In genomic region chr18:69992776-69993175, GRCh38 we compare ENCODE assay signal across 23 cellular contexts. TPM values are rescaled to one million over a fixed set of nuclear protein-coding genes. Genes with fewer than 3 reads are reported as not detected.
DNase-seq lines count a peak whose midpoint lies in the region; ATAC-seq and TF ChIP-seq lines count a peak whose summit lies in the region.
"Had no signal": no experiment of that assay in that cellular context is flagged by ENCODE, and none has a peak within 500 bp of the region (broad histone marks: within the 10 kb centered on the region; RNA-seq: fewer than 3 reads in every experiment).

No MANE protein-coding gene starts in this region.

- H3K9me3 Mint-ChIP-seq in GM23338: peaks cover 3% of the 10 kb centered on the region; the same call in 1 of the 3 replicates
- peaks cover 27% of the 10 kb centered on the region for H3K9me3 Mint-ChIP-seq in activated T-helper 1 cell treated with anti-CD3 and anti-CD28 coated beads, Interleukin-12 subunit alpha, Interleukin-12 subunit beta, Interleukin-2, Interleukin-4 antibody, amounts not matched to agents 30 ng/mL and 10 ng/mL and 1 ng/mL, durations not matched to agents 14 hours and 24 hours and 36 hours

- H3K4me2 ChIP-seq in mammary epithelial cell (ENCODE audit: insufficient read depth, low read depth, low read length): no peak overlapping the region
- H3K4me2 ChIP-seq in GM23338: no peak overlapping the region

- no TSS peak for BruUV-seq in mammary epithelial cell (replicated peaks; lab: Mats Ljungman, UMichigan)

- DNase-seq in EH (ENCODE audit: low read depth) (peak; percentile 53), M059J (ENCODE audit: low read depth) (peak; percentile 89), mammary epithelial cell (peak; percentile 74), glomerular visceral epithelial cell (ENCODE audit: extremely low spot score) (peak; percentile 50), T-helper 2 cell (no peak), middle frontal gyrus (ENCODE audit: extremely low spot score, low spot score) (no peak), GM23338 (ENCODE audit: low spot score) (no peak)
- DNase-seq in activated T-helper 1 cell treated with anti-CD3 and anti-CD28 coated beads, Interleukin-12 subunit alpha, Interleukin-12 subunit beta, Interleukin-2, Interleukin-4 antibody, amounts not matched to agents 30 ng/mL and 10 ng/mL and 1 ng/mL, durations not matched to agents 14 hours and 24 hours and 36 hours (ENCODE audit: low spot score): no peak
- DNase-seq: activated naive CD8-positive, alpha-beta T cell treated with anti-CD3 and anti-CD28 coated beads for 36 hours; activated T-cell treated with anti-CD3 and anti-CD28 coated beads, Interleukin-2, amount 50 U/mL, for 48 hours; body of pancreas; CD4-positive, alpha-beta memory T cell; dermis blood vessel endothelial cell; GOT3; heart left ventricle; NCI-H1417; NCI-H2107; NCI-H748 treated with DMSO at 0.1 percent for 48 hours; right lobe of liver; stimulated activated naive B cell treated with anti-CD40 and anti-IgM and Interleukin-4, amounts not matched to agents 10 μg/mL and 1 μg/mL and 100 μg/mL, for 72 hours; T-helper 9 cell had no signal

- no peak overlapping the region for H3K27ac Mint-ChIP-seq in GM23338
- no peak overlapping the region for H3K27ac Mint-ChIP-seq in activated T-helper 1 cell treated with anti-CD3 and anti-CD28 coated beads, Interleukin-12 subunit alpha, Interleukin-12 subunit beta, Interleukin-2, Interleukin-4 antibody, amounts not matched to agents 30 ng/mL and 10 ng/mL and 1 ng/mL, durations not matched to agents 14 hours and 24 hours and 36 hours
- H3K27ac Mint-ChIP-seq: activated naive CD8-positive, alpha-beta T cell treated with anti-CD3 and anti-CD28 coated beads for 36 hours; CD4-positive, alpha-beta memory T cell; stimulated activated naive B cell treated with anti-CD40 and anti-IgM and Interleukin-4, amounts not matched to agents 10 μg/mL and 1 μg/mL and 100 μg/mL, for 72 hours had no signal

- H3K4me1 ChIP-seq in mammary epithelial cell (ENCODE audit: insufficient read depth, low read length) (peaks cover 5% of the 10 kb centered on the region), GM23338 (ENCODE audit: insufficient read depth) (peaks cover 19% of the 10 kb centered on the region)
- H3K4me1 ChIP-seq: body of pancreas had no signal

- H3K27ac ChIP-seq in mammary epithelial cell (ENCODE audit: insufficient read depth, low read depth, low read length) (no peak overlapping the region), GM23338 (ENCODE audit: low read depth) (no peak overlapping the region)
- H3K27ac ChIP-seq: body of pancreas, heart left ventricle, right lobe of liver had no signal

- H3K27me3 ChIP-seq in mammary epithelial cell (ENCODE audit: insufficient read depth, low read length) (no peaks in the 10 kb centered on the region), GM23338 (ENCODE audit: insufficient read depth) (no peaks in the 10 kb centered on the region)
- H3K27me3 ChIP-seq: body of pancreas, heart left ventricle, right lobe of liver had no signal

- H3K36me3 Mint-ChIP-seq in GM23338 (ENCODE audit: low read depth): peaks cover 3% of the 10 kb centered on the region; the same call in 2 of the 3 replicates
- peaks cover 52% of the 10 kb centered on the region for H3K36me3 Mint-ChIP-seq in activated T-helper 1 cell treated with anti-CD3 and anti-CD28 coated beads, Interleukin-12 subunit alpha, Interleukin-12 subunit beta, Interleukin-2, Interleukin-4 antibody, amounts not matched to agents 30 ng/mL and 10 ng/mL and 1 ng/mL, durations not matched to agents 14 hours and 24 hours and 36 hours (ENCODE audit: low read depth)

- in situ Hi-C loops in mammary epithelial cell (cut with MboI; ENCODE audit: low sequenced_read_pairs in 2 of 2): no loop called here

- H3F3A ChIP-seq in GM23338 (replicated peaks; ENCODE audit: low read depth): no peaks in the 10 kb centered on the region

- H3K36me3 ChIP-seq in mammary epithelial cell (ENCODE audit: insufficient read depth, low read length) (peaks cover 17% of the 10 kb centered on the region), GM23338 (ENCODE audit: insufficient read depth) (no peaks in the 10 kb centered on the region)
- H3K36me3 ChIP-seq: right lobe of liver had no signal

- H3K9me2 ChIP-seq in GM23338 (ENCODE audit: insufficient read depth): peaks cover 7% of the 10 kb centered on the region; the same call in 1 of the 2 replicates

- intact Hi-C loops in mammary epithelial cell (cut with micrococcal nuclease): no loop called here
- intact Hi-C loops in activated T-helper 1 cell treated with anti-CD3 and anti-CD28 coated beads, Interleukin-12 subunit alpha, Interleukin-12 subunit beta, Interleukin-2, Interleukin-4 antibody, amounts not matched to agents 30 ng/mL and 10 ng/mL and 1 ng/mL, durations not matched to agents 14 hours and 24 hours and 36 hours (cut with micrococcal nuclease): no loop called here

- H2AFZ ChIP-seq in mammary epithelial cell (ENCODE audit: low read depth, low read length) (no peak overlapping the region), GM23338 (no peak overlapping the region)

- H3K9me3 ChIP-seq in mammary epithelial cell (replicated peaks; ENCODE audit: insufficient read depth, low read length): no peaks in the 10 kb centered on the region
- H3K9me3 ChIP-seq: body of pancreas, right lobe of liver had no signal

- no peak for ATAC-seq in GM23338
- ATAC-seq: body of pancreas; heart left ventricle; right lobe of liver; SK-N-SH treated with all-trans-retinoic acid at 6 μM for 48 hours; stimulated activated naive B cell treated with anti-CD40 and anti-IgM and Interleukin-4, amounts not matched to agents 10 μg/mL and 1 μg/mL and 100 μg/mL, for 72 hours had no signal

- peaks cover 24% of the 10 kb centered on the region for H3K4me1 Mint-ChIP-seq in GM23338
- H3K4me1 Mint-ChIP-seq in activated T-helper 1 cell treated with anti-CD3 and anti-CD28 coated beads, Interleukin-12 subunit alpha, Interleukin-12 subunit beta, Interleukin-2, Interleukin-4 antibody, amounts not matched to agents 30 ng/mL and 10 ng/mL and 1 ng/mL, durations not matched to agents 14 hours and 24 hours and 36 hours (ENCODE audit: low read depth): peaks cover 11% of the 10 kb centered on the region

- no peak overlapping the region for H3K4me3 Mint-ChIP-seq in GM23338
- H3K4me3 Mint-ChIP-seq in activated T-helper 1 cell treated with anti-CD3 and anti-CD28 coated beads, Interleukin-12 subunit alpha, Interleukin-12 subunit beta, Interleukin-2, Interleukin-4 antibody, amounts not matched to agents 30 ng/mL and 10 ng/mL and 1 ng/mL, durations not matched to agents 14 hours and 24 hours and 36 hours: no peak overlapping the region
- H3K4me3 Mint-ChIP-seq: activated naive CD8-positive, alpha-beta T cell treated with anti-CD3 and anti-CD28 coated beads for 36 hours; CD4-positive, alpha-beta memory T cell; stimulated activated naive B cell treated with anti-CD40 and anti-IgM and Interleukin-4, amounts not matched to agents 10 μg/mL and 1 μg/mL and 100 μg/mL, for 72 hours had no signal

- H3K4me3 ChIP-seq in mammary epithelial cell (replicated peaks in 1 of 3; ENCODE audit: insufficient read depth in 1 of 3, low read depth in 2 of 3, low read length in 3 of 3) (no peak overlapping the region), GM23338 (no peak overlapping the region)
- H3K4me3 ChIP-seq: body of pancreas, heart left ventricle, lung, right lobe of liver had no signal

- CTCF ChIA-PET in mammary epithelial cell (lab: Charles Lee; ENCODE audit: low non-redundant PET): no interaction called here

- H3K79me2 ChIP-seq in mammary epithelial cell (ENCODE audit: insufficient read depth, low read length): no peaks in the 10 kb centered on the region
- H3K79me2 ChIP-seq in GM23338 (replicated peaks; ENCODE audit: insufficient read depth): no peaks in the 10 kb centered on the region

- WGBS in mammary epithelial cell (ENCODE audit: low coverage, missing lambda C conversion rate): 17% methylated on average over 1 of the region's 1 CpG

- H3K9ac ChIP-seq in mammary epithelial cell (ENCODE audit: insufficient read depth, low read length): no peak overlapping the region

- H3K27me3 Mint-ChIP-seq in GM23338 (ENCODE audit: insufficient read depth, low read depth, poor library complexity): no peaks in the 10 kb centered on the region
- no peaks in the 10 kb centered on the region for H3K27me3 Mint-ChIP-seq in activated T-helper 1 cell treated with anti-CD3 and anti-CD28 coated beads, Interleukin-12 subunit alpha, Interleukin-12 subunit beta, Interleukin-2, Interleukin-4 antibody, amounts not matched to agents 30 ng/mL and 10 ng/mL and 1 ng/mL, durations not matched to agents 14 hours and 24 hours and 36 hours (ENCODE audit: insufficient read depth)
- H3K27me3 Mint-ChIP-seq: activated naive CD8-positive, alpha-beta T cell treated with anti-CD3 and anti-CD28 coated beads for 36 hours; CD4-positive, alpha-beta memory T cell; stimulated activated naive B cell treated with anti-CD40 and anti-IgM and Interleukin-4, amounts not matched to agents 10 μg/mL and 1 μg/mL and 100 μg/mL, for 72 hours had no signal

- no peak for TF ChIP-seq CTCF in mammary epithelial cell (conservative IDR thresholded peaks at IDR 0.05 in 1 of 2, IDR thresholded peaks at IDR 0.05 in 1 of 2; ENCODE audit: extremely low read depth in 1 of 2, insufficient read depth in 1 of 2, low read depth in 1 of 2, low read length in 2 of 2)
- no peak for TF ChIP-seq CTCF in GM23338 (conservative IDR thresholded peaks at IDR 0.05; ENCODE audit: low read depth in 2 of 2)

- H4K20me1 ChIP-seq in mammary epithelial cell (ENCODE audit: insufficient read depth, low read length): no peaks in the 10 kb centered on the region
- no peaks in the 10 kb centered on the region for H4K20me1 ChIP-seq in GM23338 (replicated peaks; ENCODE audit: insufficient read depth)

- dilution Hi-C loops in mammary epithelial cell (cut with HindIII; ENCODE audit: low sequenced_read_pairs): no loop called here

RNA-seq across cellular contexts. Expression of gene CD226, which starts 45.1 kb away (rescaled TPM):
- 0.10 and 3.8 TPM in 2 replicates for total RNA-seq in M059J (2014; rRNA removed; shearing (Covaris generic))
- total RNA-seq in mammary epithelial cell: 1 to 10 TPM in 1 of 2 donors, under 1 TPM in 1; 0.67 to 4.5 TPM
- 0.44 TPM for polyA plus RNA-seq in mammary epithelial cell
- polyA minus RNA-seq in mammary epithelial cell: 7.8 TPM
- 0.04 TPM in 1 of 2 replicates, not detected in the other for total RNA-seq in GM23338 (2014; rRNA removed; shearing (Covaris generic))
- 0.19 TPM in 1 of 2 replicates, not detected in the other for polyA plus RNA-seq in GM23338 (2016; fragmentation: Nextera tagmentation; extraction: Ambion mirVana)
- 134 and 141 TPM in 2 replicates for total RNA-seq in activated T-helper 1 cell treated with anti-CD3 and anti-CD28 coated beads, Interleukin-12 subunit alpha, Interleukin-12 subunit beta, Interleukin-2, Interleukin-4 antibody, amounts not matched to agents 30 ng/mL and 10 ng/mL and 1 ng/mL, durations not matched to agents 14 hours and 24 hours and 36 hours

Comparison
In these comparisons a context has a peak if more than half of its experiments do, and no peak if none do; other contexts are left out.
1. DNase-seq: peak in EH (single experiment), M059J (single experiment), mammary epithelial cell (single experiment) and glomerular visceral epithelial cell (single experiment); none in T-helper 2 cell (0 of 5), middle frontal gyrus (single experiment), GM23338 (single experiment) and activated T-helper 1 cell treated with anti-CD3 and anti-CD28 coated beads, Interleukin-12 subunit alpha, Interleukin-12 subunit beta, Interleukin-2, Interleukin-4 antibody, amounts not matched to agents 30 ng/mL and 10 ng/mL and 1 ng/mL, durations not matched to agents 14 hours and 24 hours and 36 hours (single experiment).
2. RNA of gene CD226, which starts 45.1 kb away (total RNA-seq): 134 to 141 TPM in activated T-helper 1 cell treated with anti-CD3 and anti-CD28 coated beads, Interleukin-12 subunit alpha, Interleukin-12 subunit beta, Interleukin-2, Interleukin-4 antibody, amounts not matched to agents 30 ng/mL and 10 ng/mL and 1 ng/mL, durations not matched to agents 14 hours and 24 hours and 36 hours; 0.67 to 4.5 TPM in mammary epithelial cell, 0.10 to 3.8 TPM in M059J and 0.04 TPM in GM23338; every median in the first group is over 10 times any median in the second.